ENCODE assay signal across 9 cellular contexts in the genomic region with DNA sequence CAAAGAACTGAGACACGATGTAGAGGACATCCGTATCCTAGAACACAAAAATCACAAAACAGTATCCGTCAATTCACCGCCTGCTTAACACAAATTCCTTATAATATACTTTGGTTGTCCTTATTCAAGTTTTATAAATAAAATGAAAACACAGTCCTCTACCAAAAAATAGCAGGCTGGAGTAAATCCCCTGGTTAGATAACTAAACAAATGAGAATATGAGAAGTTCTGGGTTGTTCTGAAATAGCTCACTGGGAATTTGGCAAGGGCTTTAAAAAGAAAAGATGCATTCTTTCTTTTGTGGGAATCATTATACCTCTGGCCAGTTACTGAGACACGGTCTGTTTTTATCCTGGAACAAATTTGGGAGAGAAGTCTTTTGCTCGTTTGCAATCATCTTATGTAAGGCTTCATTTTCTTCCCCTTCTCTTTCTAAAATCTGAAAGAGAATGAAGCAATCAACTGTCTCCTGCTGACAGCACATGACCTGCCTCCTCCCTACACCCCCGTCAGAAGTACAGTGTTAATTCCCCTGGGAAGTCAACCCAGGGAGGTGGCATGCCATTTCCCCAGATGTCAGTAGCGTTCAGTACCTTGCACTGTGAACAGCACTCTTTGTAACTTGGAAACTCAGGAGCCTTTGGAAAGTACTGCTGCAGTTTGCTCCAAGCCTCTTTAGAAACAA. TPM values are rescaled to one million over a fixed set of nuclear protein-coding genes. Genes with fewer than 3 reads are reported as not detected.
A peak's percentile ranks its signal among the peaks of the same experiment; 100 is the strongest.
DNase-seq lines count a peak whose midpoint lies in the region; ATAC-seq and TF ChIP-seq lines count a peak whose summit lies in the region.
"Had no signal": no experiment of that assay in that cellular context is flagged by ENCODE, and none has a peak within 500 bp of the region (broad histone marks: within the 10 kb centered on the region; RNA-seq: fewer than 3 reads in every experiment).

No MANE protein-coding gene starts in this region.

- peaks cover 55% of the 10 kb centered on the region for H3K36me3 ChIP-seq in left ventricle myocardium inferior
- H3K36me3 ChIP-seq in adipocyte (ENCODE audit: control insufficient read depth, insufficient read depth, low read length, severe bottlenecking): peaks cover 41% of the 10 kb centered on the region
- peaks cover 9 to 10% of the 10 kb centered on the region in 2 donors for H3K36me3 ChIP-seq in aorta (ENCODE audit: control insufficient read depth in 1 of 2, insufficient read depth in 2 of 2, low read length in 1 of 2)

- H3K27ac ChIP-seq in left ventricle myocardium inferior (replicated peaks) (no peak overlapping the region), temporal lobe (ENCODE audit: low read depth, low read length) (peak overlapping the region; percentile 89), aorta (ENCODE audit: low read depth in 1 of 2, low read length in 2 of 2) (no peak overlapping the region)

- intact Hi-C loops in Right ventricle myocardium superior (cut with DNase I) (no loop called here), left ventricle myocardium inferior (cut with micrococcal nuclease) (no loop called here), aorta (cut with DNase I) (no loop called here)

- H3K27me3 ChIP-seq in left ventricle myocardium inferior (ENCODE audit: low read depth) (no peaks in the 10 kb centered on the region), adipocyte (replicated peaks; ENCODE audit: control insufficient read depth, insufficient read depth, low read length) (no peaks in the 10 kb centered on the region), aorta (ENCODE audit: control insufficient read depth in 1 of 2, insufficient read depth in 2 of 2, low read length in 1 of 2) (no peaks in the 10 kb centered on the region)

- DNase-seq in Right ventricle myocardium superior (no peak), left ventricle myocardium inferior (no peak), adipocyte (ENCODE audit: low read depth) (peak; percentile 67), hippocampal formation (lab: John Stamatoyannopoulos, UW) (peak; percentile 5 to 67), NCI-H526 treated with DMSO at 0.1 percent for 48 hours (lab: John Stamatoyannopoulos, UW) (no peak), aorta (no peak)
- DNase-seq in activated naive CD4-positive, alpha-beta T cell (lab: John Stamatoyannopoulos, UW): no peak
- DNase-seq: activated naive CD8-positive, alpha-beta T cell treated with anti-CD3 and anti-CD28 coated beads, Interleukin-2, amount 50 U/mL, for 24 hours had no signal

- H3K9me3 ChIP-seq in left ventricle myocardium inferior (replicated peaks): no peaks in the 10 kb centered on the region
- no peaks in the 10 kb centered on the region for H3K9me3 ChIP-seq in adipocyte (ENCODE audit: control insufficient read depth, low read length)
- H3K9me3 ChIP-seq in aorta (ENCODE audit: control insufficient read depth, low read length): no peaks in the 10 kb centered on the region

- H3K9ac ChIP-seq in adipocyte (ENCODE audit: low read length): peak overlapping the region; percentile 2

- 54 to 55% methylated on average over 8 of the region's 8 CpGs for WGBS in aorta, 2 donors

- H3K4me3 ChIP-seq in left ventricle myocardium inferior: no peak overlapping the region
- H3K4me3 ChIP-seq in adipocyte (ENCODE audit: low read length): peak overlapping the region; percentile 16
- no peak overlapping the region for H3K4me3 ChIP-seq in aorta (ENCODE audit: low read length in 2 of 2)

- no peak for TF ChIP-seq CTCF in left ventricle myocardium inferior (IDR thresholded peaks at IDR 0.05; ENCODE audit: borderline replicate concordance)

- ATAC-seq in Right ventricle myocardium superior (ENCODE audit: poor library complexity): peak; percentile 25
- ATAC-seq in aorta (ENCODE audit: low FRiP score): no peak
- ATAC-seq: activated naive CD8-positive, alpha-beta T cell treated with anti-CD3 and anti-CD28 coated beads, Interleukin-2, amount 50 U/mL, for 24 hours had no signal

- peaks cover 11% of the 10 kb centered on the region for H3K4me1 ChIP-seq in left ventricle myocardium inferior
- H3K4me1 ChIP-seq in adipocyte (ENCODE audit: control insufficient read depth, insufficient read depth, low read length): peaks cover 40% of the 10 kb centered on the region
- H3K4me1 ChIP-seq in aorta (ENCODE audit: control insufficient read depth in 1 of 2, insufficient read depth in 2 of 2, low read length in 2 of 2): no peaks in the 10 kb centered on the region

RNA-seq across cellular contexts. Expression of gene RAP1GAP, which starts 37.1 kb away (rescaled TPM):
- total RNA-seq in Right ventricle myocardium superior (3.7 TPM), left ventricle myocardium inferior (6.2 TPM), temporal lobe (22.6 TPM), aorta (under 1 TPM; 0.58 to 0.84 TPM)
- 1 to 10 TPM in 1 of 2 donors, under 1 TPM in 1; 0.33 to 4.9 TPM for polyA plus RNA-seq in aorta

Comparison
In these comparisons a context has a peak if more than half of its experiments do, and no peak if none do; other contexts are left out.
1. DNase-seq: peak in adipocyte (single experiment) and hippocampal formation (2 of 2); none in Right ventricle myocardium superior (single experiment), left ventricle myocardium inferior (single experiment), NCI-H526 treated with DMSO at 0.1 percent for 48 hours (single experiment), activated naive CD4-positive, alpha-beta T cell (0 of 4) and aorta (0 of 2).